Comparison of ENCODE assay signal across 21 cellular contexts in genomic region chr3:69441028-69441427, GRCh38. TPM values are rescaled to one million over a fixed set of nuclear protein-coding genes. Genes with fewer than 3 reads are reported as not detected.
A peak's percentile ranks its signal among the peaks of the same experiment; 100 is the strongest.
DNase-seq lines count a peak whose midpoint lies in the region; ATAC-seq and TF ChIP-seq lines count a peak whose summit lies in the region.
"Had no signal": no experiment of that assay in that cellular context is flagged by ENCODE, and none has a peak within 500 bp of the region (broad histone marks: within the 10 kb centered on the region; RNA-seq: fewer than 3 reads in every experiment).

No MANE protein-coding gene starts in this region.

- H3K4me1 ChIP-seq in adipocyte (ENCODE audit: control insufficient read depth, insufficient read depth, low read length) = peaks cover 4% of the 10 kb centered on the region

- no peaks in the 10 kb centered on the region for H3K9me3 ChIP-seq in adipocyte (ENCODE audit: control insufficient read depth, low read length)
- H3K9me3 ChIP-seq: BE2C had no signal

- no peak for TF ChIP-seq CTCF in foreskin fibroblast (IDR thresholded peaks at IDR 0.05; ENCODE audit: low read depth, low read length)

- H3K36me3 ChIP-seq in adipocyte (ENCODE audit: control insufficient read depth, insufficient read depth, low read length, severe bottlenecking) = no peaks in the 10 kb centered on the region
- H3K36me3 ChIP-seq: BE2C, HAP-1 had no signal

- no peaks in the 10 kb centered on the region for H3K27me3 ChIP-seq in adipocyte (replicated peaks; ENCODE audit: control insufficient read depth, insufficient read depth, low read length)
- H3K27me3 ChIP-seq: BE2C had no signal

- DNase-seq in NCI-H2107 treated with DMSO at 0.1 percent for 48 hours (lab: John Stamatoyannopoulos, UW; ENCODE audit: unreplicated experiment) (peak; percentile 13), NCI-H2107 (lab: John Stamatoyannopoulos, UW) (no peak), adipocyte (ENCODE audit: low read depth) (peak; percentile 22), kidney tubule cell (ENCODE audit: low spot score) (peak; percentile 49), renal cortical epithelial cell (ENCODE audit: low read depth) (peak; percentile 84), SW 1271 (lab: John Stamatoyannopoulos, UW) (no peak), foreskin fibroblast (no peak)
- DNase-seq: 8988T; BE2C; Calu3; CD4-positive, alpha-beta memory T cell; DMS79; GM23248; NCI-H1092 treated with DMSO at 0.1 percent for 48 hours; NCI-H146; NCI-H2029 treated with DMSO at 0.1 percent for 48 hours; NCI-H226; NCI-H524 had no signal

- H3K9ac ChIP-seq in adipocyte (ENCODE audit: low read length) = no peak overlapping the region
- H3K9ac ChIP-seq: GM23248 had no signal

- no peak for ATAC-seq in HG03442 (IDR thresholded peaks at IDR 0.05; ENCODE audit: unreplicated experiment)
- ATAC-seq: K562 had no signal

- H3K4me3 ChIP-seq in adipocyte (ENCODE audit: low read length) (no peak overlapping the region), foreskin fibroblast (ENCODE audit: low read depth in 1 of 2, low read length in 2 of 2) (no peak overlapping the region)
- H3K4me3 ChIP-seq: GM23248, HAP-1, K562 had no signal

RNA-seq across cellular contexts. Expression of gene FRMD4B, which starts 55.1 kb away (rescaled TPM):
- 20.8 and 24.5 TPM in 2 replicates for total RNA-seq in renal cortical epithelial cell
- total RNA-seq: GM23248 had no signal

Comparison
In these comparisons a context has a peak if more than half of its experiments do, and no peak if none do; other contexts are left out.
1. DNase-seq: peak in NCI-H2107 treated with DMSO at 0.1 percent for 48 hours (single experiment), adipocyte (single experiment), kidney tubule cell (single experiment) and renal cortical epithelial cell (single experiment); none in NCI-H2107 (single experiment), SW 1271 (0 of 2) and foreskin fibroblast (0 of 2).